Comparison of ENCODE assay signal across 31 cellular contexts in the genomic region with DNA sequence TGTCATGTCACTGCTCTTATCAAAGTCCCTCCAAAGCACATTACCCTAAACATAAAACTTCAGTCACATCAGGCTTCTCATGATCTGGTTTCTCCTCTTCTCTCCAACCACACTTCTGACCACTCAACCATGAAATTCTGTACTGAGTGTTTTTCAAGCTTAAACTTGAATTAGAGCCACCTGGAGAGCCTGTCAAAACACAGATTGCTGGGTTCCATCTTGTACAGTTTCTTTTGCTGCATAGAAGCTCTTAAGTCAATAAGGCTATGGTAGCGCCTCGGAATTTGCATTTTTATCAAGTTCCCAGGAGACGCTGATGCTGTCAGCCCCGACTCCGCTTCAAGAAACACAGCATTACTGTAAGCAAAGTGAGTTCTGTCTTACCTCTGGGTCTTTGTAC. TPM values are rescaled to one million over a fixed set of nuclear protein-coding genes. Genes with fewer than 3 reads are reported as not detected.
"Had no signal": no experiment of that assay in that cellular context is flagged by ENCODE, and none has a peak within 500 bp of the region (broad histone marks: within the 10 kb centered on the region; RNA-seq: fewer than 3 reads in every experiment).

No MANE protein-coding gene starts in this region.

- H3K27me3 ChIP-seq: hepatocyte, right lobe of liver, testis, transverse colon had no signal

- DNase-seq: activated CD4-positive, alpha-beta memory T cell treated with anti-CD3 and anti-CD28 coated beads, Interleukin-2, amount 10 ng/mL, durations not matched to agents 7 days and 5 days; activated CD4-positive, alpha-beta T cell treated with anti-CD3 and anti-CD28 coated beads for 48 hours; activated naive CD8-positive, alpha-beta T cell treated with anti-CD3 and anti-CD28 coated beads, Interleukin-2, amount 50 U/mL, for 24 hours; activated T-cell treated with anti-CD3 and anti-CD28 coated beads, Interleukin-2, amount 50 U/mL, for 4 hours; amygdala; caudate nucleus; islet precursor cell; left ventricle myocardium superior; mucosa of descending colon; right lobe of liver; stimulated activated CD4-positive, alpha-beta T cell treated with anti-CD3 and anti-CD28 coated beads, Interleukin-12 subunit alpha, Interleukin-12 subunit beta, amount 100 ng/mL, for 4 hours; stimulated activated CD4-positive, alpha-beta T cell treated with anti-CD3 and anti-CD28 coated beads, Interleukin-4, amount 100 ng/mL, for 1 hour; stimulated activated naive CD8-positive, alpha-beta T cell treated with anti-CD3 and anti-CD28 coated beads, Interleukin-15, Interleukin-2, amounts not matched to agents 100 U/mL and 50 U/mL, for 24 hours; T1000; testis; transverse colon; WERI-Rb-1 had no signal

- H3K27ac ChIP-seq: gastroesophageal sphincter, hepatocyte, right lobe of liver, testis, transverse colon, WERI-Rb-1 had no signal

- H3K4me3 ChIP-seq: gastroesophageal sphincter, hepatocyte, mucosa of descending colon, right lobe of liver, testis, transverse colon had no signal

- FAIRE-seq: endothelial cell of umbilical vein, urothelium cell line had no signal

- H3K36me3 ChIP-seq: gastroesophageal sphincter, right lobe of liver, transverse colon, WERI-Rb-1 had no signal

- H3K9me3 ChIP-seq: right lobe of liver, testis, transverse colon had no signal

- H3K4me1 ChIP-seq: gastroesophageal sphincter, right lobe of liver, testis, transverse colon had no signal

- ATAC-seq: activated CD4-positive, CD25-positive, alpha-beta regulatory T cell treated with anti-CD3 and anti-CD28 coated beads, Interleukin-2, amount 50 U/mL, for 24 hours; activated naive CD8-positive, alpha-beta T cell treated with anti-CD3 and anti-CD28 coated beads, Interleukin-2, amount 50 U/mL, for 24 hours; activated T-cell treated with anti-CD3 and anti-CD28 coated beads, Interleukin-2, amount 50 U/mL, for 4 hours; gastroesophageal sphincter; left ventricle myocardium superior; mucosa of descending colon; natural killer cell treated with Interleukin-12 subunit alpha and Interleukin-12 subunit beta and Interleukin-15 and Interleukin-18, amount 100 ng/mL, for 72 hours; right lobe of liver; stimulated activated naive CD8-positive, alpha-beta T cell treated with anti-CD3 and anti-CD28 coated beads, Interleukin-15, Interleukin-2, amounts not matched to agents 100 U/mL and 50 U/mL, for 24 hours had no signal

RNA-seq across cellular contexts. Expression of a gene that starts 16.4 kb away (rescaled TPM):
- total RNA-seq: activated CD4-positive, alpha-beta memory T cell treated with anti-CD3 and anti-CD28 coated beads, Interleukin-2, amount 10 ng/mL, durations not matched to agents 7 days and 5 days; activated T-cell treated with anti-CD3 and anti-CD28 coated beads, Interleukin-2, amount 50 U/mL, for 4 hours; activated T-helper 2 cell treated with anti-CD3 and anti-CD28 coated beads, Interferon-gamma antibody, Interleukin-2, Interleukin-4, amounts not matched to agents 10 μg/mL and 5 μg/mL and 100 μg/mL, durations not matched to agents 14 hours and 24 hours and 36 hours; chondrocyte; endothelial cell of umbilical vein; fibroblast of lung; fibroblast of villous mesenchyme; lung microvascular endothelial cell; mesenteric fat pad; myocyte; natural killer cell treated with Interleukin-12 subunit alpha and Interleukin-12 subunit beta and Interleukin-15 and Interleukin-18, amount 100 ng/mL, for 72 hours; osteocyte; right lobe of liver had no signal
